In genomic region chr10:43408710-43409384, GRCh38 we compare ENCODE assay signal across 1 cellular context.
TF ChIP-seq lines count a peak whose summit lies in the region.

A gene with protein sequence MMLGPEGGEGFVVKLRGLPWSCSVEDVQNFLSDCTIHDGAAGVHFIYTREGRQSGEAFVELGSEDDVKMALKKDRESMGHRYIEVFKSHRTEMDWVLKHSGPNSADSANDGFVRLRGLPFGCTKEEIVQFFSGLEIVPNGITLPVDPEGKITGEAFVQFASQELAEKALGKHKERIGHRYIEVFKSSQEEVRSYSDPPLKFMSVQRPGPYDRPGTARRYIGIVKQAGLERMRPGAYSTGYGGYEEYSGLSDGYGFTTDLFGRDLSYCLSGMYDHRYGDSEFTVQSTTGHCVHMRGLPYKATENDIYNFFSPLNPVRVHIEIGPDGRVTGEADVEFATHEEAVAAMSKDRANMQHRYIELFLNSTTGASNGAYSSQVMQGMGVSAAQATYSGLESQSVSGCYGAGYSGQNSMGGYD (minus strand): TSS chr10:43409186. CDS start chr10:43387884, 21,302 bp downstream.

TF ChIP-seq in HepG2, 621 proteins besides CTCF, POLR2A, EP300 and RAD21 (continued from another document):
- TF ChIP-seq, protein P1, sequence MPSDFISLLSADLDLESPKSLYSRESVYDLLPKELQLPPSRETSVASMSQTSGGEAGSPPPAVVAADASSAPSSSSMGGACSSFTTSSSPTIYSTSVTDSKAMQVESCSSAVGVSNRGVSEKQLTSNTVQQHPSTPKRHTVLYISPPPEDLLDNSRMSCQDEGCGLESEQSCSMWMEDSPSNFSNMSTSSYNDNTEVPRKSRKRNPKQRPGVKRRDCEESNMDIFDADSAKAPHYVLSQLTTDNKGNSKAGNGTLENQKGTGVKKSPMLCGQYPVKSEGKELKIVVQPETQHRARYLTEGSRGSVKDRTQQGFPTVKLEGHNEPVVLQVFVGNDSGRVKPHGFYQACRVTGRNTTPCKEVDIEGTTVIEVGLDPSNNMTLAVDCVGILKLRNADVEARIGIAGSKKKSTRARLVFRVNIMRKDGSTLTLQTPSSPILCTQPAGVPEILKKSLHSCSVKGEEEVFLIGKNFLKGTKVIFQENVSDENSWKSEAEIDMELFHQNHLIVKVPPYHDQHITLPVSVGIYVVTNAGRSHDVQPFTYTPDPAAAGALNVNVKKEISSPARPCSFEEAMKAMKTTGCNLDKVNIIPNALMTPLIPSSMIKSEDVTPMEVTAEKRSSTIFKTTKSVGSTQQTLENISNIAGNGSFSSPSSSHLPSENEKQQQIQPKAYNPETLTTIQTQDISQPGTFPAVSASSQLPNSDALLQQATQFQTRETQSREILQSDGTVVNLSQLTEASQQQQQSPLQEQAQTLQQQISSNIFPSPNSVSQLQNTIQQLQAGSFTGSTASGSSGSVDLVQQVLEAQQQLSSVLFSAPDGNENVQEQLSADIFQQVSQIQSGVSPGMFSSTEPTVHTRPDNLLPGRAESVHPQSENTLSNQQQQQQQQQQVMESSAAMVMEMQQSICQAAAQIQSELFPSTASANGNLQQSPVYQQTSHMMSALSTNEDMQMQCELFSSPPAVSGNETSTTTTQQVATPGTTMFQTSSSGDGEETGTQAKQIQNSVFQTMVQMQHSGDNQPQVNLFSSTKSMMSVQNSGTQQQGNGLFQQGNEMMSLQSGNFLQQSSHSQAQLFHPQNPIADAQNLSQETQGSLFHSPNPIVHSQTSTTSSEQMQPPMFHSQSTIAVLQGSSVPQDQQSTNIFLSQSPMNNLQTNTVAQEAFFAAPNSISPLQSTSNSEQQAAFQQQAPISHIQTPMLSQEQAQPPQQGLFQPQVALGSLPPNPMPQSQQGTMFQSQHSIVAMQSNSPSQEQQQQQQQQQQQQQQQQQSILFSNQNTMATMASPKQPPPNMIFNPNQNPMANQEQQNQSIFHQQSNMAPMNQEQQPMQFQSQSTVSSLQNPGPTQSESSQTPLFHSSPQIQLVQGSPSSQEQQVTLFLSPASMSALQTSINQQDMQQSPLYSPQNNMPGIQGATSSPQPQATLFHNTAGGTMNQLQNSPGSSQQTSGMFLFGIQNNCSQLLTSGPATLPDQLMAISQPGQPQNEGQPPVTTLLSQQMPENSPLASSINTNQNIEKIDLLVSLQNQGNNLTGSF (CRISPR knock-in tag; IDR thresholded peaks at IDR 0.05) = peak; percentile 86
- TF ChIP-seq ZSCAN25 (CRISPR knock-in tag; IDR thresholded peaks at IDR 0.05) (peak; percentile 48; the same call in 1 of the 2 replicates), ONECUT2 (CRISPR knock-in tag; IDR thresholded peaks at IDR 0.05) (peak; percentile 41; the same call in 1 of the 2 replicates), ZNF616 (CRISPR knock-in tag; IDR thresholded peaks at IDR 0.05; ENCODE audit: low read depth) (peak; percentile 61), PITX1 (CRISPR knock-in tag; IDR thresholded peaks at IDR 0.05) (peak; percentile 78), KDM5B (CRISPR knock-in tag; IDR thresholded peaks at IDR 0.05; ENCODE audit: borderline replicate concordance) (peak; percentile 89), PATZ1 (CRISPR knock-in tag; IDR thresholded peaks at IDR 0.05) (peak; percentile 83), JUNB (CRISPR knock-in tag; IDR thresholded peaks at IDR 0.05; ENCODE audit: borderline replicate concordance) (no peak), SPEN (CRISPR knock-in tag; IDR thresholded peaks at IDR 0.05; ENCODE audit: low read depth) (peak; percentile 78), ZNF713 (CRISPR knock-in tag; IDR thresholded peaks at IDR 0.05) (no peak), ZBTB38 (CRISPR knock-in tag; IDR thresholded peaks at IDR 0.05) (0 out of 2 replicates have a peak, but pooled peaks have one; percentile 19), ZNF484 (CRISPR knock-in tag; IDR thresholded peaks at IDR 0.05; ENCODE audit: borderline replicate concordance, low read depth) (peak; percentile 66; the same call in 1 of the 2 replicates)
- TF ChIP-seq, protein P2, sequence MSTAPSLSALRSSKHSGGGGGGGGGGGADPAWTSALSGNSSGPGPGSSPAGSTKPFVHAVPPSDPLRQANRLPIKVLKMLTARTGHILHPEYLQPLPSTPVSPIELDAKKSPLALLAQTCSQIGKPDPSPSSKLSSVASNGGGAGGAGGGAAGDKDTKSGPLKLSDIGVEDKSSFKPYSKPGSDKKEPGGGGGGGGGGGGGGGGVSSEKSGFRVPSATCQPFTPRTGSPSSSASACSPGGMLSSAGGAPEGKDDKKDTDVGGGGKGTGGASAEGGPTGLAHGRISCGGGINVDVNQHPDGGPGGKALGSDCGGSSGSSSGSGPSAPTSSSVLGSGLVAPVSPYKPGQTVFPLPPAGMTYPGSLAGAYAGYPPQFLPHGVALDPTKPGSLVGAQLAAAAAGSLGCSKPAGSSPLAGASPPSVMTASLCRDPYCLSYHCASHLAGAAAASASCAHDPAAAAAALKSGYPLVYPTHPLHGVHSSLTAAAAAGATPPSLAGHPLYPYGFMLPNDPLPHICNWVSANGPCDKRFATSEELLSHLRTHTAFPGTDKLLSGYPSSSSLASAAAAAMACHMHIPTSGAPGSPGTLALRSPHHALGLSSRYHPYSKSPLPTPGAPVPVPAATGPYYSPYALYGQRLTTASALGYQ (CRISPR knock-in tag; IDR thresholded peaks at IDR 0.05) = peak; percentile 88
